In the genomic region with DNA sequence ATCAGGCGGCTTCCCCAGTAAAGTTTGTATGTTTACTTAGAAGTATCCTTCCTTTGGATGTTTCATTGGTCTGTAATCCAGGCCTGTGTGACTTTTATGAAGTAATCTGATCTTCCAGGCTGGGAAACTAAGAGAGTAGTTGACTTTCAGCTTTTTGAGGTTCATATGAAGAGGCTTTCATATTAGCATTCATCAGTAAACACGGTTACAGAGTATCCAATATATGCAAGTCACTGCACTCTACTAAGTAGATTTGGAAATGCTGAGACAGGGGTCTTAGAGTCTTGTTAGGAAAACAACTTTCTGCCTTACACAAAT, we compare ENCODE assay signal across 8 cellular contexts. TPM values are rescaled to one million over a fixed set of nuclear protein-coding genes. Genes with fewer than 3 reads are reported as not detected.
DNase-seq lines count a peak whose midpoint lies in the region; ATAC-seq, FAIRE-seq and TF ChIP-seq lines count a peak whose summit lies in the region.

No MANE protein-coding gene starts in this region.

- peak; percentile 80 for FAIRE-seq in H54 (lab: Jason Lieb, UNC)

- DNase-seq in H54 (ENCODE audit: insufficient read length, low spot score) (peak; percentile 14), SK-N-MC (ENCODE audit: low read depth, low spot score) (no peak), fibroblast of pulmonary artery (ENCODE audit: low read depth) (peak; percentile 25), sigmoid colon (no peak), left lobe of liver (ENCODE audit: low spot score) (no peak), HuH-7 (ENCODE audit: low spot score) (no peak)
- no peak for DNase-seq in stimulated activated CD4-positive, alpha-beta T cell treated with anti-CD3 and anti-CD28 coated beads, Interleukin-4, amount 100 ng/mL, for 4 hours

- H3K4me1 ChIP-seq in sigmoid colon = peaks cover 0 to 24% (median 19%) of the 10 kb centered on the region in 4 donors

- whole genome bisulfite sequencing in sigmoid colon, 2 donors = 0 to 1% methylated on average over 2 of the region's 2 CpGs

- H3K4me3 ChIP-seq in SK-N-MC (peak overlapping the region; percentile 77), fibroblast of pulmonary artery (replicated peaks; ENCODE audit: low read depth, low read length) (peak overlapping the region; percentile 73), sigmoid colon (peak overlapping the region; percentile 60 to 95 (median 86))

- H3K27ac ChIP-seq in SK-N-MC = no peak overlapping the region
- H3K27ac ChIP-seq in sigmoid colon = peak overlapping the region; percentile 87 to 97 (median 96)

- TF ChIP-seq CTCF in fibroblast of pulmonary artery (IDR thresholded peaks at IDR 0.05; ENCODE audit: low read length, missing control alignments) (no peak), sigmoid colon (IDR thresholded peaks at IDR 0.05) (no peak)

- H3K36me3 ChIP-seq in SK-N-MC (ENCODE audit: insufficient read depth, low read length) (peaks cover 19% of the 10 kb centered on the region), sigmoid colon (peaks cover 0 to 14% (median 5%) of the 10 kb centered on the region in 4 donors)

- H3K9me3 ChIP-seq in SK-N-MC (ENCODE audit: low read depth, low read length) (no peaks in the 10 kb centered on the region), sigmoid colon (no peaks in the 10 kb centered on the region)

- intact Hi-C loops in sigmoid colon (cut with DNase I) = loop anchor here (1.0 kb wide), 1 partner anchor 15 kb away; a partner anchor contains a TSS

- peak overlapping the region; percentile 73 for H3K9ac ChIP-seq in SK-N-MC (ENCODE audit: insufficient read length)

- TF ChIP-seq EP300 in sigmoid colon (IDR thresholded peaks at IDR 0.05) = no peak

- H3K27me3 ChIP-seq in sigmoid colon = no peaks in the 10 kb centered on the region

- no peak for ATAC-seq in left lobe of liver
- no peak for ATAC-seq in HG03378 (IDR thresholded peaks at IDR 0.05; ENCODE audit: unreplicated experiment)

- TF ChIP-seq POLR2A in H54 (IDR thresholded peaks at IDR 0.05; ENCODE audit: low read depth, low read length) = no peak
- no peak for TF ChIP-seq POLR2A in sigmoid colon (IDR thresholded peaks at IDR 0.05)

RNA-seq across cellular contexts. Expression of a gene that starts 1.1 kb away (rescaled TPM):
- total RNA-seq in sigmoid colon = 10 to 100 TPM; 40.6 to 47.1 (median 43.2) TPM
- polyA plus RNA-seq in sigmoid colon = 10 to 100 TPM; 26.4 to 33.1 (median 27.8) TPM
- total RNA-seq in left lobe of liver = 18.5 TPM

RNA-seq across cellular contexts. Expression of a gene that starts 15.0 kb away (rescaled TPM):
- 10 to 100 TPM in 3 of 4 donors, 1 to 10 TPM in 1; 8.6 to 26.0 (median 20.3) TPM for total RNA-seq in sigmoid colon
- polyA plus RNA-seq in sigmoid colon = 10 to 100 TPM; 13.2 to 20.8 (median 14.3) TPM
- 4.6 TPM for total RNA-seq in left lobe of liver

RNA-seq across cellular contexts. Expression of a gene that starts 15.2 kb away (rescaled TPM):
- total RNA-seq in sigmoid colon (10 to 100 TPM; 15.8 to 25.8 (median 20.0) TPM), left lobe of liver (5.7 TPM)
- 10 to 100 TPM; 11.7 to 14.4 (median 13.6) TPM for polyA plus RNA-seq in sigmoid colon

Comparison
In these comparisons a context has a peak if more than half of its experiments do, and no peak if none do; other contexts are left out.
1. DNase-seq: peak in H54 (single experiment) and fibroblast of pulmonary artery (single experiment); none in SK-N-MC (single experiment), sigmoid colon (single experiment), left lobe of liver (single experiment), stimulated activated CD4-positive, alpha-beta T cell treated with anti-CD3 and anti-CD28 coated beads, Interleukin-4, amount 100 ng/mL, for 4 hours (0 of 2) and HuH-7 (single experiment).
2. Peak in every context shown above with its lines, with median percentiles within 50 percentile points of each other: H3K4me3 ChIP-seq.